In the genomic region with DNA sequence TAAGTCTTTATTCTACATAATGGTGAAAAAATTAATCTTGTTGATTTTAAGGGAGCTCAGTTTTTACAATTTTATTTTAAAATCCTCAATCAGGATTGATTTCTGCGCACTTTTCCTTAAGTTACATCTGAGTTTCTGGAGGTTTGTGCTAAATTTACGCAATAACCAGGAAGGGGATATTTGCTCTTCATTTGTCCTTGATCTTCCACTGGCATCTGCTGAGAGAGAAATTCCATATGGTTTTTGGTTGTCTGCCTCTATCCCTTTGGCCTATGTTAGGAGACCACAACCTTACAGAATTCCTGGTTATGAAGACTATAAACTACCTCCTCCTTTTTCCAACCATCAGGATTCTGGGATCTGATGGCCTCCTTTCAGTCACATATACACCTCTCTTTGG, we compare ENCODE assay signal across 33 cellular contexts.
"Had no signal": no experiment of that assay in that cellular context is flagged by ENCODE, and none has a peak within 500 bp of the region (broad histone marks: within the 10 kb centered on the region; RNA-seq: fewer than 3 reads in every experiment).

No MANE protein-coding gene starts in this region.

- H3K4me3 ChIP-seq: ovary, psoas muscle, skin epidermis, smooth muscle cell, spleen, suprapubic skin, thoracic aorta, thyroid gland, tibial nerve, upper lobe of left lung, vagina had no signal

- H3K9me3 Mint-ChIP-seq: naive thymus-derived CD8-positive, alpha-beta T cell; natural killer cell treated with Interleukin-12 subunit alpha and Interleukin-12 subunit beta and Interleukin-15 and Interleukin-18, amount 100 ng/mL, for 72 hours; nephron progenitor cell; neural crest cell; stimulated activated memory B cell treated with anti-CD40 and anti-IgM and Interleukin-4, amounts not matched to agents 10 μg/mL and 1 μg/mL and 100 μg/mL, for 72 hours had no signal

- H3K4me1 ChIP-seq: parathyroid adenoma, psoas muscle, spleen, suprapubic skin, thyroid gland, tibial nerve, upper lobe of left lung, vagina had no signal

- H3K27me3 ChIP-seq: ovary, spleen, suprapubic skin, thyroid gland, tibial nerve, upper lobe of left lung, vagina had no signal

- H3K4me3 Mint-ChIP-seq: naive thymus-derived CD8-positive, alpha-beta T cell; natural killer cell treated with Interleukin-12 subunit alpha and Interleukin-12 subunit beta and Interleukin-15 and Interleukin-18, amount 100 ng/mL, for 72 hours; nephron progenitor cell; neural crest cell; stimulated activated memory B cell treated with anti-CD40 and anti-IgM and Interleukin-4, amounts not matched to agents 10 μg/mL and 1 μg/mL and 100 μg/mL, for 72 hours had no signal

- ATAC-seq: naive thymus-derived CD8-positive, alpha-beta T cell; natural killer cell treated with Interleukin-12 subunit alpha and Interleukin-12 subunit beta and Interleukin-15 and Interleukin-18, amount 100 ng/mL, for 72 hours; psoas muscle; right cardiac atrium; sciatic nerve; stimulated activated memory B cell treated with anti-CD40 and anti-IgM and Interleukin-4, amounts not matched to agents 10 μg/mL and 1 μg/mL and 100 μg/mL, for 72 hours; stimulated activated naive CD8-positive, alpha-beta T cell treated with anti-CD3 and anti-CD28 coated beads, Interleukin-15, amount 100 ng/mL, for 72 hours; stimulated activated naive CD8-positive, alpha-beta T cell treated with anti-CD3 and anti-CD28 coated beads, Interleukin-15, Interleukin-2, amounts not matched to agents 100 U/mL and 50 U/mL, for 24 hours had no signal

- H3K36me3 Mint-ChIP-seq: stimulated activated memory B cell treated with anti-CD40 and anti-IgM and Interleukin-4, amounts not matched to agents 10 μg/mL and 1 μg/mL and 100 μg/mL, for 72 hours had no signal

- H3K27ac Mint-ChIP-seq: naive thymus-derived CD8-positive, alpha-beta T cell; natural killer cell treated with Interleukin-12 subunit alpha and Interleukin-12 subunit beta and Interleukin-15 and Interleukin-18, amount 100 ng/mL, for 72 hours; nephron progenitor cell; progenitor cell of endocrine pancreas; stimulated activated memory B cell treated with anti-CD40 and anti-IgM and Interleukin-4, amounts not matched to agents 10 μg/mL and 1 μg/mL and 100 μg/mL, for 72 hours; stimulated activated naive CD8-positive, alpha-beta T cell treated with anti-CD3 and anti-CD28 coated beads, Interleukin-15, amount 100 ng/mL, for 72 hours had no signal

- H2AFZ ChIP-seq: parathyroid adenoma had no signal

- H3K9me3 ChIP-seq: ovary, psoas muscle, spleen, suprapubic skin, thoracic aorta, thyroid gland, tibial nerve, upper lobe of left lung, vagina had no signal

- H3K9ac ChIP-seq: parathyroid adenoma had no signal

- H3K36me3 ChIP-seq: ovary, spleen, suprapubic skin, thoracic aorta, thyroid gland, tibial nerve, upper lobe of left lung, vagina had no signal

- H3K27ac ChIP-seq: ovary, parathyroid adenoma, psoas muscle, skin epidermis, spleen, suprapubic skin, thoracic aorta, thyroid gland, tibial nerve, upper lobe of left lung, vagina had no signal

- H3K4me2 ChIP-seq: smooth muscle cell had no signal

- H3K4me1 Mint-ChIP-seq: nephron progenitor cell; stimulated activated memory B cell treated with anti-CD40 and anti-IgM and Interleukin-4, amounts not matched to agents 10 μg/mL and 1 μg/mL and 100 μg/mL, for 72 hours had no signal

- FAIRE-seq: urothelium cell line had no signal

- H3K79me2 ChIP-seq: parathyroid adenoma had no signal

- DNase-seq: naive thymus-derived CD8-positive, alpha-beta T cell; nephron progenitor cell; occipital lobe; ovary; posterior cingulate gyrus; psoas muscle; right cardiac atrium; spleen; stimulated activated CD4-positive, alpha-beta T cell treated with anti-CD3 and anti-CD28 coated beads, Interleukin-12 subunit alpha, Interleukin-12 subunit beta, amount 100 ng/mL, for 4 hours; stimulated activated CD4-positive, alpha-beta T cell treated with anti-CD3 and anti-CD28 coated beads, Interleukin-1b, Interleukin-23, amount 100 ng/mL, for 48 hours; stimulated activated CD4-positive, alpha-beta T cell treated with anti-CD3 and anti-CD28 coated beads, Interleukin-4, amount 100 ng/mL, for 1 hour; stimulated activated CD4-positive, alpha-beta T cell treated with anti-CD3 and anti-CD28 coated beads, Interleukin-4, amount 100 ng/mL, for 4 hours; stimulated activated CD8-positive, alpha-beta memory T cell treated with anti-CD3 and anti-CD28 coated beads, Interleukin-4, amount 100 ng/mL, for 48 hours; stimulated activated naive CD4-positive, alpha-beta T cell; stimulated activated naive CD8-positive, alpha-beta T cell treated with anti-CD3 and anti-CD28 coated beads, Interleukin-15, amount 100 ng/mL, for 72 hours; stimulated activated naive CD8-positive, alpha-beta T cell treated with anti-CD3 and anti-CD28 coated beads, Interleukin-15, Interleukin-2, amounts not matched to agents 100 U/mL and 50 U/mL, for 24 hours; substantia nigra; thyroid gland; trophoblast cell; upper lobe of left lung had no signal
